Comparison of ENCODE assay signal across 6 cellular contexts in the genomic region with DNA sequence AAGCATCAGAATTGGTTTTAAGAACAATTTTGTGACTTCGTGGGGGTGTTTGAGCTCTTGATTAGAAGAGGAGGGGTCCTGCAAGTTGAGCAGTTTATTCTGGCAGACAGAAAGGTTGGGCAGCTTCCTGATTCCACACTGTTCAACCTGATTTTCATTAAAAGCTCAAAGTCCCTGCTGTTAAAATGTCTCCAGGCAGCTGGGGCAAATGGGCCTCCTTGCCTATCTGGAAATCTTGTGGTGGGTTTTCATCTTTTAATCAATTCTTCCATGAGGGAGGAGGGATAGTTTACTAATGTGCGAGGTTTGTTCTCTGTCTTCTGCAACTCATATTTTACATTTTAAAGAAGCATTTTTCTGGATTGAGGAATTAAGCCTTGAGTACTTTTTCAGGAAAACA.
"Had no signal": no experiment of that assay in that cellular context is flagged by ENCODE, and none has a peak within 500 bp of the region (broad histone marks: within the 10 kb centered on the region; RNA-seq: fewer than 3 reads in every experiment).

No MANE protein-coding gene starts in this region.

- H3K4me3 Mint-ChIP-seq: GM23338, H9, HFFc6, IgD-negative memory B cell had no signal

- H2AFZ ChIP-seq: GM23338 had no signal

- H3K4me2 ChIP-seq: GM23338 had no signal

- H3K27me3 Mint-ChIP-seq: IgD-negative memory B cell had no signal

- DNase-seq: H9, HFFc6, KBM-7 had no signal

- H3K9me3 Mint-ChIP-seq: GM23338 had no signal

- H3K27ac Mint-ChIP-seq: GM23338, H9, HFFc6, IgD-negative memory B cell had no signal

- H3K4me3 ChIP-seq: GM23338 had no signal

- H3K27ac ChIP-seq: HL-60 had no signal

- H3K4me1 Mint-ChIP-seq: H9, IgD-negative memory B cell had no signal
